In the genomic region with DNA sequence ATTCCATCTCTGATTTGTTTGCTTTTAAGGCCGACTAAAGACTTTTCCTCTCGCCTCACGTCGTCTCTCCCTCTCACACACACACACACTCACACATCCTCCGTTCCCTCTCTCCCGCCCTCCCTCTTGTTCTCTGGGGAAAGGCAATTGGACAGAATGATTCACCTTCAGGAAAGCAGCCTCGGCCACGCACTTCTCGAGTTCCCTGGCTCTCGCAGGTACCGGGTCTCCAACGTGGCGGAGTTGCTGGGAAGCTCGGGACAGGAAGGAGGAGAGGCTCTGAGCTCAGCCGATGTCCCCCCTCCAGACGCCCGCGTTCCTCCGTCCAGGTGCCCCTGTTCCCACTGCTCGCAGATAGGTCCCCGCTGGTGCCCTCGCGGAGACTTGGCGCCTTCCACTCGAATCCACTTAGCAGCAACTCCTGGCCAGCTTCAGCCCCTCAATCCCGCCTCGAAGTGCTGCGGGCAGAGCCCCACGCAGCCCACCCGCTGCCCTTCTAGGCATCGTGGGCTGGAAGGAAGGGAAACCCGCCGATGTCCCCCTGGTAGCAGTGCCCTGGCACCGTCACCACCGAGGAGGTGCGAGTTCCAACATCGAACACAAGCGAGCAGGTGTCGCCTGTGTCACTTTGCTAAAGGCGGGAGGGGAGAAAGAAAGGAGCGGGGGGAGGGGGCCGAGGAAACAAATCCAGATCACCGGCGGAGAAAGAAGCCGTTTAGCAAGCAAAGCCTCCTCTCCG, we compare ENCODE assay signal across 7 cellular contexts.
A peak's percentile ranks its signal among the peaks of the same experiment; 100 is the strongest.
DNase-seq lines count a peak whose midpoint lies in the region; TF ChIP-seq lines count a peak whose summit lies in the region.

No MANE protein-coding gene starts in this region.

- H3K23ac ChIP-seq in mesenchymal stem cell (ENCODE audit: low read length in 2 of 2) = peak overlapping the region in 1 of 2 experiments; percentile 75

- H3K4me3 ChIP-seq in H7 (ENCODE audit: insufficient read depth, low read depth, low read length) (peak overlapping the region; percentile 51), colonic mucosa (peak overlapping the region; percentile 29), mesenchymal stem cell (ENCODE audit: insufficient read depth in 1 of 2, low read depth in 1 of 2, low read length in 2 of 2) (peak overlapping the region; percentile 26 to 79), stomach (peak overlapping the region; percentile 36 to 48 (median 42))

- peak; percentile 48 for DNase-seq in H7
- peak; percentile 30 for DNase-seq in RWPE1 (ENCODE audit: low spot score)
- no peak for DNase-seq in colonic mucosa
- peak; percentile 44 for DNase-seq in mesenchymal stem cell
- no peak for DNase-seq in stomach
- no peak for DNase-seq in NCI-H2196 treated with DMSO at 0.1 percent for 48 hours (lab: John Stamatoyannopoulos, UW; ENCODE audit: unreplicated experiment)
- no peak for DNase-seq in NCI-H1930 (lab: John Stamatoyannopoulos, UW)

- no peak for TF ChIP-seq POLR2A in stomach (IDR thresholded peaks at IDR 0.05)

- H3K27me3 ChIP-seq in H7 (ENCODE audit: control insufficient read depth, insufficient read depth, low read length) (peaks cover 32% of the 10 kb centered on the region), colonic mucosa (peaks cover 25% of the 10 kb centered on the region), mesenchymal stem cell (ENCODE audit: control insufficient read depth in 1 of 2, insufficient read depth in 1 of 2, low read length in 2 of 2) (peaks cover 22 to 34% of the 10 kb centered on the region in 2 experiments), stomach (peaks cover 13 to 39% (median 26%) of the 10 kb centered on the region in 3 donors)

- H2AK5ac ChIP-seq in mesenchymal stem cell (ENCODE audit: low read length, severe bottlenecking) = no peak overlapping the region

- no peak for TF ChIP-seq CTCF in RWPE1 (conservative IDR thresholded peaks at IDR 0.05; ENCODE audit: low read depth)
- no peak for TF ChIP-seq CTCF in colonic mucosa (IDR thresholded peaks at IDR 0.05)
- TF ChIP-seq CTCF in stomach (IDR thresholded peaks at IDR 0.05) = no peak

- CTCF ChIA-PET in RWPE1 (lab: Yijun Ruan, JAX) = interaction anchor here (0.7 to 1.6 kb wide), 3 partner anchors 12 to 608 kb away, joined by 4 to 7 read pairs (median 6); no protein-coding TSS in a partner anchor

- H4K8ac ChIP-seq in mesenchymal stem cell (ENCODE audit: low read length) = no peak overlapping the region

- H2BK12ac ChIP-seq in mesenchymal stem cell (ENCODE audit: low read length in 2 of 2) = no peak overlapping the region

- H3K27ac ChIP-seq in RWPE1 (no peak overlapping the region), colonic mucosa (no peak overlapping the region), mesenchymal stem cell (ENCODE audit: low read length, poor library complexity, severe bottlenecking) (no peak overlapping the region), stomach (no peak overlapping the region)

- no peak overlapping the region for H2BK120ac ChIP-seq in mesenchymal stem cell (ENCODE audit: low read depth, low read length)

- H3K9ac ChIP-seq in colonic mucosa (ENCODE audit: low read depth in 2 of 2, low read length in 2 of 2) = peak overlapping the region in 1 of 2 donors; percentile 16
- peak overlapping the region; percentile 60 for H3K9ac ChIP-seq in mesenchymal stem cell (ENCODE audit: low read length)

- 1% methylated on average over 39 of the region's 46 CpGs for WGBS in mesenchymal stem cell
- 2 to 6% (median 3%) methylated on average over 34 to 46 of the region's 46 CpGs for WGBS in stomach, 5 donors

- peak overlapping the region; percentile 71 for H3K4me2 ChIP-seq in mesenchymal stem cell (ENCODE audit: low read length, poor library complexity, severe bottlenecking)

- H2BK15ac ChIP-seq in mesenchymal stem cell (ENCODE audit: low read depth, poor library complexity, severe bottlenecking) = no peak overlapping the region

- H3K9me3 ChIP-seq in colonic mucosa = no peaks in the 10 kb centered on the region
- H3K9me3 ChIP-seq in mesenchymal stem cell (ENCODE audit: control insufficient read depth, low read length) = no peaks in the 10 kb centered on the region
- H3K9me3 ChIP-seq in stomach = peaks cover 0 to 10% (median 0%) of the 10 kb centered on the region in 4 donors

- H3K36me3 ChIP-seq in H7 (replicated peaks; ENCODE audit: control insufficient read depth, insufficient read depth, low read length) = no peaks in the 10 kb centered on the region
- no peaks in the 10 kb centered on the region for H3K36me3 ChIP-seq in colonic mucosa
- no peaks in the 10 kb centered on the region for H3K36me3 ChIP-seq in mesenchymal stem cell (ENCODE audit: control insufficient read depth in 1 of 2, insufficient read depth in 2 of 2, low read depth in 1 of 2, low read length in 2 of 2)
- H3K36me3 ChIP-seq in stomach = no peaks in the 10 kb centered on the region

- H4K91ac ChIP-seq in mesenchymal stem cell (ENCODE audit: low read length) = no peak overlapping the region

- H3K79me1 ChIP-seq in mesenchymal stem cell (replicated peaks; ENCODE audit: low read length, poor library complexity, severe bottlenecking) = no peaks in the 10 kb centered on the region

- H3K18ac ChIP-seq in mesenchymal stem cell (ENCODE audit: low read depth in 1 of 2, low read length in 2 of 2) = no peak overlapping the region

- H3K4ac ChIP-seq in mesenchymal stem cell (ENCODE audit: low read depth in 1 of 2, low read length in 2 of 2) = no peak overlapping the region

- intact Hi-C loops in colonic mucosa (cut with DNase I) = no loop called here
- intact Hi-C loops in stomach (cut with DNase I; ENCODE audit: low total_unique reads) = no loop called here

- POLR2A ChIA-PET in RWPE1 (lab: Yijun Ruan, JAX; ENCODE audit: low non-redundant PET) = no interaction called here

- H3K4me1 ChIP-seq in colonic mucosa (peaks cover 10% of the 10 kb centered on the region), mesenchymal stem cell (ENCODE audit: control insufficient read depth, insufficient read depth, low read depth, low read length) (peaks cover 19% of the 10 kb centered on the region), stomach (peaks cover 19 to 26% (median 25%) of the 10 kb centered on the region in 4 donors)

- peak overlapping the region in 1 of 2 experiments; percentile 31 for H3K14ac ChIP-seq in mesenchymal stem cell (ENCODE audit: low read length in 2 of 2)

- H2AFZ ChIP-seq in mesenchymal stem cell (ENCODE audit: low read depth, low read length) = no peak overlapping the region

- no peak overlapping the region for H2BK5ac ChIP-seq in mesenchymal stem cell (ENCODE audit: low read depth, low read length, poor library complexity, severe bottlenecking)

- no peak for TF ChIP-seq EP300 in stomach (IDR thresholded peaks at IDR 0.05)

Comparison
In these comparisons a context has a peak if more than half of its experiments do, and no peak if none do; other contexts are left out.
1. DNase-seq: peak in H7 (single experiment), RWPE1 (single experiment) and mesenchymal stem cell (single experiment); none in colonic mucosa (single experiment), stomach (single experiment), NCI-H2196 treated with DMSO at 0.1 percent for 48 hours (single experiment) and NCI-H1930 (0 of 2).
2. Peak in every context shown above with its lines, with median percentiles within 50 percentile points of each other: H3K4me3 ChIP-seq.